Comparison of ENCODE assay signal across 31 cellular contexts in genomic region chr22:17009640-17010291, GRCh38. TPM values are rescaled to one million over a fixed set of nuclear protein-coding genes. Genes with fewer than 3 reads are reported as not detected.
A peak's percentile ranks its signal among the peaks of the same experiment; 100 is the strongest.
DNase-seq lines count a peak whose midpoint lies in the region; ATAC-seq, FAIRE-seq and TF ChIP-seq lines count a peak whose summit lies in the region.
"Had no signal": no experiment of that assay in that cellular context is flagged by ENCODE, and none has a peak within 500 bp of the region (broad histone marks: within the 10 kb centered on the region; RNA-seq: fewer than 3 reads in every experiment).

No MANE protein-coding gene starts in this region.

- H3K27me3 ChIP-seq in HepG2 (ENCODE audit: control insufficient read depth in 1 of 2, insufficient read depth in 2 of 2, low read length in 2 of 2) (no peaks in the 10 kb centered on the region), right lobe of liver (no peaks in the 10 kb centered on the region)
- H3K27me3 ChIP-seq: testis had no signal

- no peak for TF ChIP-seq RAD21 in HepG2 (CRISPR knock-in tag; IDR thresholded peaks at IDR 0.05)

- TF ChIP-seq EP300 in HepG2 (IDR thresholded peaks at IDR 0.05; ENCODE audit: low read depth in 2 of 2, low read length in 2 of 2) (no peak), HepG2 (CRISPR knock-in tag; IDR thresholded peaks at IDR 0.05; ENCODE audit: borderline replicate concordance) (no peak)

- CTCF ChIA-PET in HepG2 (lab: Yijun Ruan, JAX; ENCODE audit: low intra/inter-chr PET ratio, low total read pairs): no interaction called here

- no peaks in the 10 kb centered on the region for H3K9me3 ChIP-seq in HepG2 (ENCODE audit: low read length)
- H3K9me3 ChIP-seq in right lobe of liver: no peaks in the 10 kb centered on the region
- H3K9me3 ChIP-seq: prostate gland, SK-N-SH, testis had no signal

- no peak overlapping the region for H3K4me3 ChIP-seq in HepG2 (replicated peaks in 1 of 3; ENCODE audit: insufficient read depth in 1 of 3, low read depth in 2 of 3, low read length in 3 of 3)
- no peak overlapping the region for H3K4me3 ChIP-seq in right lobe of liver
- H3K4me3 ChIP-seq: prostate gland, testis had no signal

- DNase-seq in HepG2 (ENCODE audit: low spot score) (no peak), right lobe of liver (no peak), NAMALWA (ENCODE audit: low spot score) (peak; percentile 21), cerebellar cortex (ENCODE audit: low spot score) (peak; percentile 1), NCI-H526 treated with DMSO at 0.1 percent for 48 hours (lab: John Stamatoyannopoulos, UW) (no peak), SHP77 treated with DMSO at 0.1 percent for 48 hours (lab: John Stamatoyannopoulos, UW) (no peak), globus pallidus (ENCODE audit: low spot score) (no peak)
- DNase-seq in stimulated activated CD4-positive, alpha-beta T cell treated with anti-CD3 and anti-CD28 coated beads, Interleukin-12 subunit alpha, Interleukin-12 subunit beta, amount 100 ng/mL, for 4 hours: no peak
- DNase-seq: 8988T; activated CD4-positive, alpha-beta T cell treated with anti-CD3 and anti-CD28 coated beads for 48 hours; activated naive CD4-positive, alpha-beta T cell treated with Interleukin-2 at 50 U/mL for 16 hours; activated T-cell treated with anti-CD3 and anti-CD28 coated beads, Interleukin-2, amount 50 U/mL, for 4 hours; Calu3; kidney; midbrain; naive thymus-derived CD4-positive, alpha-beta T cell; NCI-H1092; NCI-H187; NCI-H2171 treated with DMSO at 0.1 percent for 48 hours; NCI-H526; nucleus accumbens; SK-N-SH; stimulated activated naive CD4-positive, alpha-beta T cell treated with Interleukin-2 at 50 U/mL for 16 hours; testis had no signal

- no peak overlapping the region for H2AFZ ChIP-seq in HepG2 (ENCODE audit: low read length)

- WGBS in HepG2 (ENCODE audit: low lambda C conversion rate): 0% methylated on average over 3 of the region's 9 CpGs
- 39% methylated on average over 2 of the region's 9 CpGs for WGBS in right lobe of liver (ENCODE audit: insufficient coverage, low coverage, low lambda C conversion rate, missing lambda C conversion rate)

- no TSS peak for BruUV-seq in HepG2 (replicated peaks; lab: Mats Ljungman, UMichigan)

- no peak overlapping the region for H3K9ac ChIP-seq in HepG2 (ENCODE audit: insufficient read depth, low read depth, low read length)
- H3K9ac ChIP-seq: SK-N-SH had no signal

- TF ChIP-seq POLR2A in HepG2 (IDR thresholded peaks at IDR 0.05; ENCODE audit: insufficient read depth in 1 of 2, low read depth in 2 of 2, low read length in 2 of 2) (no peak), right lobe of liver (IDR thresholded peaks at IDR 0.05) (no peak)

- H3K4me2 ChIP-seq in HepG2 (ENCODE audit: low read depth, low read length): no peak overlapping the region
- H3K4me2 ChIP-seq: SK-N-SH had no signal

- no peaks in the 10 kb centered on the region for H3K79me2 ChIP-seq in HepG2 (ENCODE audit: insufficient read depth, low read length)

- no peak for FAIRE-seq in HepG2 (lab: Jason Lieb, UNC)
- FAIRE-seq: kidney had no signal

- POLR2A ChIA-PET in HepG2 (lab: Yijun Ruan, JAX): no interaction called here

- no peaks in the 10 kb centered on the region for H3K4me1 ChIP-seq in HepG2 (ENCODE audit: insufficient read depth, low read length)
- H3K4me1 ChIP-seq in right lobe of liver: no peaks in the 10 kb centered on the region
- H3K4me1 ChIP-seq: prostate gland, testis had no signal

- in situ Hi-C loops in HepG2 (cut with HindIII; ENCODE audit: extremely low pct_ligation_motif_present, low pct_unique_long_range_greater_than_20kb): no loop called here

- no peak for TF ChIP-seq CTCF in HepG2 (CRISPR knock-in tag; IDR thresholded peaks at IDR 0.05)
- TF ChIP-seq CTCF in right lobe of liver (IDR thresholded peaks at IDR 0.05): no peak

- intact Hi-C loops in HepG2 (cut with micrococcal nuclease; ENCODE audit: unreplicated experiment) (no loop called here), right lobe of liver (cut with DNase I) (no loop called here)

- no peaks in the 10 kb centered on the region for H4K20me1 ChIP-seq in HepG2 (ENCODE audit: insufficient read depth, low read length)

- ATAC-seq in HepG2 (peak; percentile 61; the same call in 2 of the 3 replicates), right lobe of liver (no peak)
- ATAC-seq: activated T-cell treated with anti-CD3 and anti-CD28 coated beads, Interleukin-2, amount 50 U/mL, for 4 hours; naive thymus-derived CD4-positive, alpha-beta T cell had no signal

- H3K27ac ChIP-seq in HepG2 (ENCODE audit: extremely low read length, insufficient read depth, low read length) (no peak overlapping the region), right lobe of liver (no peak overlapping the region)
- H3K27ac ChIP-seq: prostate gland, RWPE1, testis had no signal

- H3K36me3 ChIP-seq in HepG2 (replicated peaks in 1 of 2; ENCODE audit: control insufficient read depth in 1 of 2, insufficient read depth in 2 of 2, low read length in 2 of 2) (no peaks in the 10 kb centered on the region), right lobe of liver (no peaks in the 10 kb centered on the region)
- H3K36me3 ChIP-seq: prostate gland had no signal

TF ChIP-seq in HepG2, 621 proteins besides CTCF, POLR2A, EP300 and RAD21:
- TF ChIP-seq PPARG (CRISPR knock-in tag; conservative IDR thresholded peaks at IDR 0.05) (no peak), ZNF605 (CRISPR knock-in tag; IDR thresholded peaks at IDR 0.05) (no peak), ZNF746 (CRISPR knock-in tag; IDR thresholded peaks at IDR 0.05) (no peak), NCOR1 (IDR thresholded peaks at IDR 0.05; ENCODE audit: borderline replicate concordance, low read length) (no peak), E2F2 (CRISPR knock-in tag; IDR thresholded peaks at IDR 0.05; ENCODE audit: borderline replicate concordance) (no peak)

RNA-seq across cellular contexts. Expression of gene GAB4, which starts 1.7 kb away (rescaled TPM):
- total RNA-seq in HepG2 (2016; rRNA removed; fragmentation: Illumina TruSeq; extraction: Trizol): not detected in 2 replicates
- not detected in 2 replicates for total RNA-seq in HepG2 (2016; cell fraction: cytosol; rRNA removed; fragmentation: Illumina TruSeq; extraction: Trizol; ENCODE audit: low read depth)
- total RNA-seq in HepG2 (2016; cell fraction: insoluble cytoplasmic fraction; rRNA removed; fragmentation: Illumina TruSeq; extraction: Trizol): not detected in 2 replicates
- total RNA-seq in HepG2 (2016; cell fraction: membrane; rRNA removed; fragmentation: Illumina TruSeq; extraction: Trizol): not detected in 2 replicates
- not detected in 2 replicates for total RNA-seq in HepG2 (2016; cell fraction: nucleus; rRNA removed; fragmentation: Illumina TruSeq; extraction: Trizol)
- not detected in 2 replicates for polyA plus RNA-seq in HepG2 (2011; rRNA removed)
- polyA plus RNA-seq in HepG2 (2011; cell fraction: cytosol; rRNA removed): not detected in 2 replicates
- polyA plus RNA-seq in HepG2 (2011; cell fraction: nucleus; rRNA removed): not detected in 2 replicates
- polyA plus RNA-seq in HepG2 (2012): not detected in 2 replicates
- polyA plus RNA-seq in HepG2 (2016; cell fraction: cytosol; fragmentation: Illumina TruSeq; extraction: Trizol; ENCODE audit: low read depth): not detected in 2 replicates
- polyA plus RNA-seq in HepG2 (2016; cell fraction: insoluble cytoplasmic fraction; fragmentation: Illumina TruSeq; extraction: Trizol; ENCODE audit: low read depth): not detected in 2 replicates
- polyA plus RNA-seq in HepG2 (2016; cell fraction: membrane; fragmentation: Illumina TruSeq; extraction: Trizol; ENCODE audit: low read depth): not detected in 2 replicates
- polyA plus RNA-seq in HepG2 (2016; cell fraction: nucleus; fragmentation: Illumina TruSeq; extraction: Trizol; ENCODE audit: insufficient read depth, low read depth): not detected in 2 replicates
- polyA minus RNA-seq in HepG2 (2011; rRNA and poly(A)+ RNA removed; ENCODE audit: low replicate concordance): not detected in 2 replicates
- not detected in 2 replicates for polyA minus RNA-seq in HepG2 (2011; cell fraction: cytosol; rRNA and poly(A)+ RNA removed)
- polyA minus RNA-seq in HepG2 (2011; cell fraction: nucleus; rRNA and poly(A)+ RNA removed): not detected in 2 replicates
- not detected for total RNA-seq in right lobe of liver
- total RNA-seq: activated CD8-positive, alpha-beta memory T cell treated with anti-CD3 and anti-CD28 coated beads for 36 hours; activated T-cell treated with anti-CD3 and anti-CD28 coated beads, Interleukin-2, amount 50 U/mL, for 4 hours; Calu3; chondrocyte; kidney; LHCN-M2; liver had no signal
- polyA plus RNA-seq: adipose tissue; liver; naive thymus-derived CD4-positive, alpha-beta T cell; SK-N-SH had no signal

Comparison
In these comparisons a context has a peak if more than half of its experiments do, and no peak if none do; other contexts are left out.
1. DNase-seq: peak in NAMALWA (single experiment) and cerebellar cortex (single experiment); none in HepG2 (single experiment), right lobe of liver (0 of 3), NCI-H526 treated with DMSO at 0.1 percent for 48 hours (single experiment), stimulated activated CD4-positive, alpha-beta T cell treated with anti-CD3 and anti-CD28 coated beads, Interleukin-12 subunit alpha, Interleukin-12 subunit beta, amount 100 ng/mL, for 4 hours (single experiment), SHP77 treated with DMSO at 0.1 percent for 48 hours (single experiment) and globus pallidus (single experiment).